Comparison of ENCODE assay signal across 21 cellular contexts in the genomic region with DNA sequence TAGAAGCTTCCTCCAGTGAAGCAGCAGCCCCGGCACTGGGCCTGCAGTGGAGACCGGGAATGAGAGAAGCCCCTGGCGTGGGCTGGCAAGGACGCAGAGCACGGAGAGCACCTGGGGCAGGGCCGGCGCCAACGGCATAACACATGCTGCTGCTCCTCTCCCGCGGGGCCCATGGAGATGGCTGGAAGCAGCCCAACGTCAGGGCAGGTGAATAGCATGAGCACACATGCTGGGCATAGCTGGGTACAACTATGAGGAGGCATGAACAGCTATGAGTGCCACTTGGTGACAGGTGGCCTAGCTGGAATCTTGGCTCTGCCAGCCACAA. TPM values are rescaled to one million over a fixed set of nuclear protein-coding genes. Genes with fewer than 3 reads are reported as not detected.
A peak's percentile ranks its signal among the peaks of the same experiment; 100 is the strongest.
DNase-seq lines count a peak whose midpoint lies in the region; ATAC-seq and TF ChIP-seq lines count a peak whose summit lies in the region.
"Had no signal": no experiment of that assay in that cellular context is flagged by ENCODE, and none has a peak within 500 bp of the region (broad histone marks: within the 10 kb centered on the region; RNA-seq: fewer than 3 reads in every experiment).

No MANE protein-coding gene starts in this region.

- H3K4me2 ChIP-seq in neuronal stem cell (ENCODE audit: insufficient read depth, low read length, poor library complexity, severe bottlenecking): no peak overlapping the region
- H3K4me2 ChIP-seq: A549 had no signal

- H2BK15ac ChIP-seq in neuronal stem cell (ENCODE audit: low read length): no peak overlapping the region

- in situ Hi-C loops in brain microvascular endothelial cell (cut with HindIII; ENCODE audit: low pct_ligation_motif_present, low sequenced_read_pairs): no loop called here

- H3K9me3 Mint-ChIP-seq in activated CD4-positive, alpha-beta T cell treated with anti-CD3 and anti-CD28 coated beads for 36 hours (ENCODE audit: low read depth): no peaks in the 10 kb centered on the region
- H3K9me3 Mint-ChIP-seq in activated T-helper 1 cell treated with anti-CD3 and anti-CD28 coated beads, Interleukin-12 subunit alpha, Interleukin-12 subunit beta, Interleukin-2, Interleukin-4 antibody, amounts not matched to agents 30 ng/mL and 10 ng/mL and 1 ng/mL, durations not matched to agents 14 hours and 24 hours and 36 hours: no peaks in the 10 kb centered on the region
- H3K9me3 Mint-ChIP-seq: CD8-positive, alpha-beta memory T cell; H9; stimulated activated effector memory CD8-positive, alpha-beta T cell treated with anti-CD3 and anti-CD28 coated beads, Interleukin-12 subunit alpha, Interleukin-12 subunit beta, amount 100 ng/mL, for 72 hours had no signal

- no peaks in the 10 kb centered on the region for H3K79me1 ChIP-seq in neuronal stem cell (ENCODE audit: low read depth, low read length)

- H3K4me1 ChIP-seq in neuronal stem cell (ENCODE audit: control insufficient read depth in 2 of 2, insufficient read depth in 1 of 2, low read depth in 1 of 2, low read length in 2 of 2) (no peaks in the 10 kb centered on the region), body of pancreas (no peaks in the 10 kb centered on the region)
- H3K4me1 ChIP-seq: upper lobe of left lung had no signal

- peak overlapping the region; percentile 91 for H3K27ac Mint-ChIP-seq in activated CD4-positive, alpha-beta T cell treated with anti-CD3 and anti-CD28 coated beads for 36 hours
- peak overlapping the region; percentile 86 for H3K27ac Mint-ChIP-seq in activated T-helper 1 cell treated with anti-CD3 and anti-CD28 coated beads, Interleukin-12 subunit alpha, Interleukin-12 subunit beta, Interleukin-2, Interleukin-4 antibody, amounts not matched to agents 30 ng/mL and 10 ng/mL and 1 ng/mL, durations not matched to agents 14 hours and 24 hours and 36 hours
- H3K27ac Mint-ChIP-seq: H9; nephron; stimulated activated effector memory CD8-positive, alpha-beta T cell treated with anti-CD3 and anti-CD28 coated beads, Interleukin-12 subunit alpha, Interleukin-12 subunit beta, amount 100 ng/mL, for 72 hours had no signal

- TF ChIP-seq CTCF in GM12875 (IDR thresholded peaks at IDR 0.05; ENCODE audit: borderline replicate concordance, insufficient read depth, low read depth, low read length) (no peak), body of pancreas (IDR thresholded peaks at IDR 0.05) (no peak), brain microvascular endothelial cell (IDR thresholded peaks at IDR 0.05; ENCODE audit: low read depth, low read length, missing control alignments) (no peak)

- H3K4me3 Mint-ChIP-seq in activated CD4-positive, alpha-beta T cell treated with anti-CD3 and anti-CD28 coated beads for 36 hours: peak overlapping the region; percentile 38
- no peak overlapping the region for H3K4me3 Mint-ChIP-seq in activated T-helper 1 cell treated with anti-CD3 and anti-CD28 coated beads, Interleukin-12 subunit alpha, Interleukin-12 subunit beta, Interleukin-2, Interleukin-4 antibody, amounts not matched to agents 30 ng/mL and 10 ng/mL and 1 ng/mL, durations not matched to agents 14 hours and 24 hours and 36 hours
- H3K4me3 Mint-ChIP-seq: H9; nephron; stimulated activated effector memory CD8-positive, alpha-beta T cell treated with anti-CD3 and anti-CD28 coated beads, Interleukin-12 subunit alpha, Interleukin-12 subunit beta, amount 100 ng/mL, for 72 hours had no signal

- peak overlapping the region; percentile 48 for H3K4me3 ChIP-seq in GM12875 (ENCODE audit: low read depth, low read length)
- H3K4me3 ChIP-seq in neuronal stem cell (ENCODE audit: low read length in 2 of 2): peak overlapping the region in 1 of 2 donors; percentile 61
- no peak overlapping the region for H3K4me3 ChIP-seq in body of pancreas
- H3K4me3 ChIP-seq in brain microvascular endothelial cell (ENCODE audit: low read depth, low read length): no peak overlapping the region
- H3K4me3 ChIP-seq: A549, lung, upper lobe of left lung had no signal

- WGBS in neuronal stem cell (ENCODE audit: extremely low coverage in 2 of 2, insufficient read length in 2 of 2, insufficient replicate concordance in 1 of 2), 2 donors: no CpG with 5 or more reads among the region's 11 CpGs
- 61 to 64% methylated on average over 10 to 11 of the region's 11 CpGs for WGBS in body of pancreas, 2 donors

- no peak overlapping the region for H2BK120ac ChIP-seq in neuronal stem cell (ENCODE audit: low read depth, low read length)

- no peak for ATAC-seq in activated CD4-positive, alpha-beta T cell treated with anti-CD3 and anti-CD28 coated beads for 36 hours
- no peak for ATAC-seq in body of pancreas
- ATAC-seq: A549; SK-N-SH treated with all-trans-retinoic acid at 6 μM for 48 hours; stimulated activated effector memory CD8-positive, alpha-beta T cell treated with anti-CD3 and anti-CD28 coated beads, Interleukin-12 subunit alpha, Interleukin-12 subunit beta, amount 100 ng/mL, for 72 hours had no signal

- POLR2A ChIA-PET in activated CD4-positive, alpha-beta T cell treated with anti-CD3 and anti-CD28 coated beads for 36 hours (lab: Charles Lee): interaction anchor here (1.0 kb wide), 1 partner anchor 11 kb away, joined by 3 read pairs; no protein-coding TSS in a partner anchor

- no peak overlapping the region for H2AK5ac ChIP-seq in neuronal stem cell (ENCODE audit: low read depth, low read length)

- H3K27me3 Mint-ChIP-seq in activated CD4-positive, alpha-beta T cell treated with anti-CD3 and anti-CD28 coated beads for 36 hours: peaks cover 9% of the 10 kb centered on the region
- H3K27me3 Mint-ChIP-seq in activated T-helper 1 cell treated with anti-CD3 and anti-CD28 coated beads, Interleukin-12 subunit alpha, Interleukin-12 subunit beta, Interleukin-2, Interleukin-4 antibody, amounts not matched to agents 30 ng/mL and 10 ng/mL and 1 ng/mL, durations not matched to agents 14 hours and 24 hours and 36 hours (ENCODE audit: insufficient read depth): peaks cover 8% of the 10 kb centered on the region

- H3K4ac ChIP-seq in neuronal stem cell (ENCODE audit: low read length): no peak overlapping the region

- CTCF ChIA-PET in activated CD4-positive, alpha-beta T cell treated with anti-CD3 and anti-CD28 coated beads for 36 hours (lab: Charles Lee): interaction anchor here (0.6 to 3.2 kb wide), 9 partner anchors 34 to 253 kb away, joined by 3 to 14 read pairs (median 4); no protein-coding TSS in a partner anchor

- no peak overlapping the region for H3K27ac ChIP-seq in neuronal stem cell (replicated peaks; ENCODE audit: low read length)
- no peak overlapping the region for H3K27ac ChIP-seq in body of pancreas
- no peak overlapping the region for H3K27ac ChIP-seq in brain microvascular endothelial cell
- H3K27ac ChIP-seq: A549, upper lobe of left lung had no signal

- no peak overlapping the region for H2BK12ac ChIP-seq in neuronal stem cell (ENCODE audit: low read length)

- H3K9me3 ChIP-seq in neuronal stem cell (replicated peaks in 1 of 2; ENCODE audit: control insufficient read depth in 2 of 2, insufficient read depth in 1 of 2, low read depth in 1 of 2, low read length in 2 of 2) (no peaks in the 10 kb centered on the region), body of pancreas (no peaks in the 10 kb centered on the region)
- H3K9me3 ChIP-seq: A549, upper lobe of left lung had no signal

- no peaks in the 10 kb centered on the region for H3K36me3 Mint-ChIP-seq in activated CD4-positive, alpha-beta T cell treated with anti-CD3 and anti-CD28 coated beads for 36 hours (ENCODE audit: low read depth)
- peaks cover 3% of the 10 kb centered on the region for H3K36me3 Mint-ChIP-seq in activated T-helper 1 cell treated with anti-CD3 and anti-CD28 coated beads, Interleukin-12 subunit alpha, Interleukin-12 subunit beta, Interleukin-2, Interleukin-4 antibody, amounts not matched to agents 30 ng/mL and 10 ng/mL and 1 ng/mL, durations not matched to agents 14 hours and 24 hours and 36 hours (ENCODE audit: low read depth)
- H3K36me3 Mint-ChIP-seq: CD8-positive, alpha-beta memory T cell; stimulated activated effector memory CD8-positive, alpha-beta T cell treated with anti-CD3 and anti-CD28 coated beads, Interleukin-12 subunit alpha, Interleukin-12 subunit beta, amount 100 ng/mL, for 72 hours had no signal

- no peak for TF ChIP-seq POLR2A in body of pancreas (IDR thresholded peaks at IDR 0.05)

- no peak overlapping the region for H3K14ac ChIP-seq in neuronal stem cell (ENCODE audit: low read length)

- H3K36me3 ChIP-seq in neuronal stem cell (replicated peaks in 1 of 2; ENCODE audit: control insufficient read depth in 2 of 2, insufficient read depth in 2 of 2, low read length in 2 of 2) (no peaks in the 10 kb centered on the region), body of pancreas (replicated peaks in 1 of 2; ENCODE audit: insufficient read depth in 1 of 2, low read depth in 2 of 2) (no peaks in the 10 kb centered on the region), brain microvascular endothelial cell (replicated peaks) (no peaks in the 10 kb centered on the region)
- H3K36me3 ChIP-seq: upper lobe of left lung had no signal

- H3K4me1 Mint-ChIP-seq in activated CD4-positive, alpha-beta T cell treated with anti-CD3 and anti-CD28 coated beads for 36 hours: peaks cover 72% of the 10 kb centered on the region
- peaks cover 66% of the 10 kb centered on the region for H3K4me1 Mint-ChIP-seq in activated T-helper 1 cell treated with anti-CD3 and anti-CD28 coated beads, Interleukin-12 subunit alpha, Interleukin-12 subunit beta, Interleukin-2, Interleukin-4 antibody, amounts not matched to agents 30 ng/mL and 10 ng/mL and 1 ng/mL, durations not matched to agents 14 hours and 24 hours and 36 hours (ENCODE audit: low read depth)
- H3K4me1 Mint-ChIP-seq: nephron had no signal

- no peak overlapping the region for H3K23ac ChIP-seq in neuronal stem cell (ENCODE audit: low read depth, low read length, poor library complexity)

- H4K8ac ChIP-seq in neuronal stem cell (ENCODE audit: low read depth, low read length): no peak overlapping the region

- peak overlapping the region; percentile 44 for H3K9ac ChIP-seq in neuronal stem cell (ENCODE audit: low read depth, low read length, poor library complexity)

- H3K18ac ChIP-seq in neuronal stem cell (ENCODE audit: low read length): peak overlapping the region; percentile 15

- intact Hi-C loops in activated CD4-positive, alpha-beta T cell treated with anti-CD3 and anti-CD28 coated beads for 36 hours (cut with DNase I, micrococcal nuclease): loop anchor here in 1 of 2 experiments (5.0 kb wide), 1 partner anchor 717 kb away; no protein-coding TSS in a partner anchor
- intact Hi-C loops in activated T-helper 1 cell treated with anti-CD3 and anti-CD28 coated beads, Interleukin-12 subunit alpha, Interleukin-12 subunit beta, Interleukin-2, Interleukin-4 antibody, amounts not matched to agents 30 ng/mL and 10 ng/mL and 1 ng/mL, durations not matched to agents 14 hours and 24 hours and 36 hours (cut with micrococcal nuclease): loop anchor here (2.0 kb wide), 1 partner anchor 43 kb away; no protein-coding TSS in a partner anchor
- intact Hi-C loops in body of pancreas (cut with DNase I): no loop called here

- H4K91ac ChIP-seq in neuronal stem cell (ENCODE audit: low read depth, low read length, poor library complexity): peak overlapping the region; percentile 70

- H3K27me3 ChIP-seq in neuronal stem cell (ENCODE audit: control insufficient read depth in 3 of 3, insufficient read depth in 3 of 3, low read depth in 1 of 3, low read length in 3 of 3): peaks cover 0 to 3% (median 0%) of the 10 kb centered on the region in 3 experiments
- H3K27me3 ChIP-seq in body of pancreas: no peaks in the 10 kb centered on the region
- H3K27me3 ChIP-seq in brain microvascular endothelial cell (replicated peaks): peaks cover 7% of the 10 kb centered on the region

- H2AFZ ChIP-seq in neuronal stem cell (ENCODE audit: low read length): no peak overlapping the region

- no peak for DNase-seq in activated CD4-positive, alpha-beta T cell treated with anti-CD3 and anti-CD28 coated beads for 36 hours
- DNase-seq in activated CD4-positive, alpha-beta T cell treated with anti-CD3 and anti-CD28 coated beads for 1 hour: no peak
- no peak for DNase-seq in activated T-helper 1 cell treated with anti-CD3 and anti-CD28 coated beads, Interleukin-12 subunit alpha, Interleukin-12 subunit beta, Interleukin-2, Interleukin-4 antibody, amounts not matched to agents 30 ng/mL and 10 ng/mL and 1 ng/mL, durations not matched to agents 14 hours and 24 hours and 36 hours (ENCODE audit: low spot score)
- DNase-seq in neuronal stem cell (ENCODE audit: low spot score) (no peak), Ammon's horn (ENCODE audit: low spot score) (no peak), body of pancreas (no peak), brain microvascular endothelial cell (no peak)
- DNase-seq: activated CD4-positive, alpha-beta T cell treated with anti-CD3 and anti-CD28 coated beads, Interleukin-2, amount 50 U/mL, for 48 hours; CD8-positive, alpha-beta memory T cell; H9; NCI-H146; NCI-H526 treated with DMSO at 0.1 percent for 48 hours had no signal

- no peak overlapping the region for H2BK5ac ChIP-seq in neuronal stem cell (ENCODE audit: low read length)

RNA-seq across cellular contexts. Expression of a gene that starts 46.4 kb away (rescaled TPM):
- 100 to 1,000 TPM; 227 to 250 TPM for total RNA-seq in activated CD4-positive, alpha-beta T cell treated with anti-CD3 and anti-CD28 coated beads for 36 hours
- total RNA-seq in activated T-helper 1 cell treated with anti-CD3 and anti-CD28 coated beads, Interleukin-12 subunit alpha, Interleukin-12 subunit beta, Interleukin-2, Interleukin-4 antibody, amounts not matched to agents 30 ng/mL and 10 ng/mL and 1 ng/mL, durations not matched to agents 14 hours and 24 hours and 36 hours: 158 and 166 TPM in 2 replicates
- polyA plus RNA-seq in neuronal stem cell (2013, experiment 1 of 2): 1.3 TPM
- polyA plus RNA-seq in neuronal stem cell (2013, experiment 2 of 2): 1.5 TPM
- total RNA-seq in body of pancreas: 1 to 10 TPM; 6.2 to 8.2 TPM
- total RNA-seq: LHCN-M2, pulmonary artery endothelial cell had no signal

Comparison
In these comparisons a context has a peak if more than half of its experiments do, and no peak if none do; other contexts are left out.
1. RNA of a gene that starts 46.4 kb away (total RNA-seq): 227 to 250 TPM in activated CD4-positive, alpha-beta T cell treated with anti-CD3 and anti-CD28 coated beads for 36 hours and 158 to 166 TPM in activated T-helper 1 cell treated with anti-CD3 and anti-CD28 coated beads, Interleukin-12 subunit alpha, Interleukin-12 subunit beta, Interleukin-2, Interleukin-4 antibody, amounts not matched to agents 30 ng/mL and 10 ng/mL and 1 ng/mL, durations not matched to agents 14 hours and 24 hours and 36 hours; 6.2 to 8.2 TPM in body of pancreas; every median in the first group is over 10 times any median in the second.